16 cellular contexts compared by ENCODE assay signal in the genomic region with DNA sequence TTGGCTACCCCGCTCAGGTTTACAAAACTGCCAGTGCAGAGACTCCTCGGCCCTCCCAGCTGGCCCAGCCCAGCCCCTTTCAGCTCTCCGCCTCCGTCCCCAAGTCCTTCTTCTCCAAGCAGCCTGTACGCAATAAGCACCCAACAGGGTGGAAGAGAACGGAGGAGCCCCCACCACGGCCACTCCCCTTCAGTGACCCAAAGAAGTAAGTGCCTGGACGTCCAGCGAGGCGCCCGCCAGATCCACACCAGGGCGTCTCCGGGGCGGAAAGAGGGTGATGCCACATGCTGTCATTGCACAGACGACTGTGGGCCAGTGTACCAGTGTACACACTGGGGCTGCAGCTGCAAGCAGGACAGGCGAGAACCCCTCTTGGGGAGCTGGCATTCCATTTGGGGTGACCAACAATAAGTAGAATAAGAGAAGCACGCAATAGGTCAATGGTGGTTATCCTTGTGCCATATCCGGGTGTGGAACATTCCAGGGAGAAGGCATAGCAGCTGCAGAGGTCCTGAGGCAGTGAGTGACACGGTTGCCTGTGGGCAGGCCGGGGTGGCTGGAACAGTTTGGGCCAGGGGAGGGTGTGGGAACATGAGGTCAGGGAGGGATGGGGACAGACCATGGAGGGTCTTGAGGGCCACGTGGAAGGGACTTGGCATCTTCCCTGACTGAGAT. TPM values are rescaled to one million over a fixed set of nuclear protein-coding genes. Genes with fewer than 3 reads are reported as not detected.
DNase-seq lines count a peak whose midpoint lies in the region; ATAC-seq and TF ChIP-seq lines count a peak whose summit lies in the region.
"Had no signal": no experiment of that assay in that cellular context is flagged by ENCODE, and none has a peak within 500 bp of the region (broad histone marks: within the 10 kb centered on the region; RNA-seq: fewer than 3 reads in every experiment).

No MANE protein-coding gene starts in this region.

- H2AK5ac ChIP-seq in IMR-90 (ENCODE audit: low read depth, low read length): no peak overlapping the region

- H3K9me3 ChIP-seq in IMR-90 (ENCODE audit: control insufficient read depth, insufficient read depth, low read length) (no peaks in the 10 kb centered on the region), fibroblast of lung (ENCODE audit: control insufficient read depth, insufficient read depth, low read depth, low read length) (no peaks in the 10 kb centered on the region), uterus (peaks cover 0 to 12% of the 10 kb centered on the region in 2 donors), hepatocyte (ENCODE audit: low read depth) (peaks cover 8% of the 10 kb centered on the region)

- H3K4me1 ChIP-seq in IMR-90 (ENCODE audit: control insufficient read depth, insufficient read depth, low read length) (peaks cover 6% of the 10 kb centered on the region), fibroblast of lung (ENCODE audit: control insufficient read depth, extremely low read depth, insufficient read depth, low read length) (peaks cover 10% of the 10 kb centered on the region), uterus (peaks cover 0 to 3% of the 10 kb centered on the region in 2 donors), hepatocyte (ENCODE audit: insufficient read depth) (peaks cover 3% of the 10 kb centered on the region)

- no peak overlapping the region for H3K23ac ChIP-seq in IMR-90 (ENCODE audit: low read depth, low read length)

- H2BK120ac ChIP-seq in IMR-90 (ENCODE audit: low read depth, low read length): no peak overlapping the region

- H2AK9ac ChIP-seq in IMR-90 (replicated peaks; ENCODE audit: low read depth, low read length, poor library complexity): peak overlapping the region; percentile 15

- no peak overlapping the region for H2BK20ac ChIP-seq in IMR-90 (ENCODE audit: low read depth, low read length)

- no peak overlapping the region for H4K91ac ChIP-seq in IMR-90 (ENCODE audit: insufficient read depth, low read depth, low read length)

- CTCF ChIA-PET in IMR-90 (lab: Yijun Ruan, JAX): no interaction called here

- H4K20me1 ChIP-seq in IMR-90 (ENCODE audit: insufficient read depth, low read length): peaks cover 14% of the 10 kb centered on the region; the same call in 1 of the 2 replicates
- no peaks in the 10 kb centered on the region for H4K20me1 ChIP-seq in fibroblast of lung (ENCODE audit: control insufficient read depth, extremely low read depth, insufficient read depth, low read length)
- H4K20me1 ChIP-seq in hepatocyte (ENCODE audit: insufficient read depth, poor library complexity, severe bottlenecking): no peaks in the 10 kb centered on the region

- H3K9ac ChIP-seq in IMR-90 (ENCODE audit: low read depth, low read length) (no peak overlapping the region), fibroblast of lung (ENCODE audit: insufficient read depth, low read length) (no peak overlapping the region)

- no peak overlapping the region; a peak in 1 of 4 replicates for H4K8ac ChIP-seq in IMR-90 (ENCODE audit: low read depth in 2 of 2, low read length in 2 of 2)

- no peak overlapping the region for H3K56ac ChIP-seq in IMR-90 (ENCODE audit: extremely low read depth, insufficient read depth, low read length)

- H3K14ac ChIP-seq in IMR-90 (replicated peaks; ENCODE audit: low read depth, low read length): 0 out of 2 replicates have a peak overlapping the region, but pooled peaks have one; percentile 8

- peaks cover 20% of the 10 kb centered on the region for H3K9me3 Mint-ChIP-seq in nephron progenitor cell
- H3K9me3 Mint-ChIP-seq: activated naive CD4-positive, alpha-beta T cell treated with anti-CD3 and anti-CD28 coated beads, Interleukin-2, amount 50 U/mL, for 24 hours had no signal

- no peak overlapping the region for H3K4ac ChIP-seq in IMR-90 (ENCODE audit: low read depth, low read length)

- no peak overlapping the region for H2BK5ac ChIP-seq in IMR-90 (ENCODE audit: low read depth, low read length, poor library complexity, severe bottlenecking)

- H2AFZ ChIP-seq in IMR-90 (replicated peaks; ENCODE audit: low read length, poor library complexity) (peak overlapping the region; percentile 71), fibroblast of lung (ENCODE audit: low read length) (no peak overlapping the region), hepatocyte (no peak overlapping the region)

- H3K79me2 ChIP-seq in fibroblast of lung (ENCODE audit: control insufficient read depth, insufficient read depth, low read length): no peaks in the 10 kb centered on the region
- H3K79me2 ChIP-seq in hepatocyte: no peaks in the 10 kb centered on the region

- no peak overlapping the region for H4K5ac ChIP-seq in IMR-90 (ENCODE audit: low read depth, low read length)

- H2BK15ac ChIP-seq in IMR-90 (ENCODE audit: low read depth, low read length): no peak overlapping the region

- TF ChIP-seq CTCF in IMR-90 (conservative IDR thresholded peaks at IDR 0.05; ENCODE audit: low read depth, low read length): no peak
- no peak for TF ChIP-seq CTCF in fibroblast of lung (conservative IDR thresholded peaks at IDR 0.05 in 1 of 2, IDR thresholded peaks at IDR 0.05 in 1 of 2; ENCODE audit: low read depth in 1 of 2, low read length in 2 of 2)
- TF ChIP-seq CTCF in nephron progenitor cell (IDR thresholded peaks at IDR 0.05): no peak
- TF ChIP-seq CTCF in uterus (IDR thresholded peaks at IDR 0.05): no peak
- no peak for TF ChIP-seq CTCF in hepatocyte (IDR thresholded peaks at IDR 0.05; ENCODE audit: poor library complexity)

- H3K4me1 Mint-ChIP-seq in nephron progenitor cell: peaks cover 43% of the 10 kb centered on the region
- H3K4me1 Mint-ChIP-seq: activated CD4-positive, alpha-beta memory T cell treated with anti-CD3 and anti-CD28 coated beads, Interleukin-2, amount 10 ng/mL, durations not matched to agents 7 days and 5 days; activated naive CD4-positive, alpha-beta T cell treated with anti-CD3 and anti-CD28 coated beads, Interleukin-2, amount 50 U/mL, for 24 hours had no signal

- BruUV-seq in IMR-90 (replicated peaks; lab: Mats Ljungman, UMichigan): no TSS peak

- peaks cover 0 to 38% of the 10 kb centered on the region in 2 experiments; a peak in 3 of 4 replicates for H3K79me1 ChIP-seq in IMR-90 (ENCODE audit: low read depth in 1 of 2, low read length in 2 of 2)

- H3K4me2 ChIP-seq in IMR-90 (ENCODE audit: low read depth, low read length): peak overlapping the region; percentile 28; the same call in 1 of the 2 replicates
- H3K4me2 ChIP-seq in fibroblast of lung (ENCODE audit: extremely low read depth, insufficient read depth, low read length): peak overlapping the region; percentile 11
- H3K4me2 ChIP-seq in hepatocyte: no peak overlapping the region

- H3K27me3 Mint-ChIP-seq in nephron progenitor cell (ENCODE audit: low read depth, poor library complexity): peaks cover 2% of the 10 kb centered on the region
- H3K27me3 Mint-ChIP-seq: activated CD4-positive, alpha-beta memory T cell treated with anti-CD3 and anti-CD28 coated beads, Interleukin-2, amount 10 ng/mL, durations not matched to agents 7 days and 5 days; activated naive CD4-positive, alpha-beta T cell treated with anti-CD3 and anti-CD28 coated beads, Interleukin-2, amount 50 U/mL, for 24 hours had no signal

- H3K27ac Mint-ChIP-seq in nephron progenitor cell: peak overlapping the region; percentile 46
- H3K27ac Mint-ChIP-seq: activated CD4-positive, alpha-beta memory T cell treated with anti-CD3 and anti-CD28 coated beads, Interleukin-2, amount 10 ng/mL, durations not matched to agents 7 days and 5 days; activated naive CD4-positive, alpha-beta T cell treated with anti-CD3 and anti-CD28 coated beads, Interleukin-2, amount 50 U/mL, for 24 hours had no signal

- in situ Hi-C loops in IMR-90 (cut with MboI; ENCODE audit: low sequenced_read_pairs): no loop called here

- H3K4me3 Mint-ChIP-seq in nephron progenitor cell: peak overlapping the region; percentile 75
- H3K4me3 Mint-ChIP-seq: activated CD4-positive, alpha-beta memory T cell treated with anti-CD3 and anti-CD28 coated beads, Interleukin-2, amount 10 ng/mL, durations not matched to agents 7 days and 5 days; activated naive CD4-positive, alpha-beta T cell treated with anti-CD3 and anti-CD28 coated beads, Interleukin-2, amount 50 U/mL, for 24 hours; activated T-cell treated with anti-CD3 and anti-CD28 coated beads, Interleukin-2, amount 50 U/mL, for 4 hours had no signal

- H3K27me3 ChIP-seq in IMR-90 (ENCODE audit: control insufficient read depth, insufficient read depth, low read length): no peaks in the 10 kb centered on the region
- no peaks in the 10 kb centered on the region for H3K27me3 ChIP-seq in fibroblast of lung (ENCODE audit: control insufficient read depth, insufficient read depth, low read length)
- H3K27me3 ChIP-seq in uterus: no peaks in the 10 kb centered on the region
- H3K27me3 ChIP-seq in hepatocyte: no peaks in the 10 kb centered on the region

- H3K36me3 Mint-ChIP-seq in nephron progenitor cell (ENCODE audit: low read depth): peaks cover 44% of the 10 kb centered on the region

- H3K36me3 ChIP-seq in IMR-90 (ENCODE audit: control insufficient read depth, insufficient read depth, low read length) (peaks cover 7% of the 10 kb centered on the region; the same call in 1 of the 2 replicates), fibroblast of lung (ENCODE audit: control insufficient read depth, insufficient read depth, low read length) (no peaks in the 10 kb centered on the region), uterus (no peaks in the 10 kb centered on the region), hepatocyte (replicated peaks; ENCODE audit: insufficient read depth, low read depth) (peaks cover 4% of the 10 kb centered on the region)

- POLR2A ChIA-PET in IMR-90 (lab: Charles Lee; ENCODE audit: unreplicated experiment): no interaction called here

- no peak overlapping the region for H3K18ac ChIP-seq in IMR-90 (ENCODE audit: low read depth, low read length)

- 79% methylated on average over 15 of the region's 21 CpGs; no CpG with 5 or more reads in 1 of the 2 experiments for WGBS in IMR-90 (ENCODE audit: extremely low coverage in 2 of 2, insufficient read length in 1 of 2), 2 experiments
- WGBS in hepatocyte (ENCODE audit: low lambda C conversion rate, missing lambda C conversion rate): 86% methylated on average over 19 of the region's 21 CpGs

- no peak for TF ChIP-seq RAD21 in IMR-90 (IDR thresholded peaks at IDR 0.05; ENCODE audit: low read length)

- TF ChIP-seq POLR2A in IMR-90 (IDR thresholded peaks at IDR 0.05; ENCODE audit: low read depth, low read length) (no peak), uterus (IDR thresholded peaks at IDR 0.05) (no peak)

- intact Hi-C loops in IMR-90 (cut with micrococcal nuclease): no loop called here
- intact Hi-C loops in uterus (cut with DNase I; ENCODE audit: low total_unique reads): no loop called here

- H3K27ac ChIP-seq in IMR-90 (ENCODE audit: insufficient read depth, low read length): no peak overlapping the region
- no peak overlapping the region for H3K27ac ChIP-seq in fibroblast of lung (ENCODE audit: insufficient read depth, low read length)
- peak overlapping the region; percentile 6 to 58 for H3K27ac ChIP-seq in uterus
- H3K27ac ChIP-seq in hepatocyte: no peak overlapping the region
- H3K27ac ChIP-seq: thoracic aorta had no signal

- peaks cover 14% of the 10 kb centered on the region for H3K9me1 ChIP-seq in IMR-90 (ENCODE audit: insufficient read depth, low read length)

- no peak for DNase-seq in IMR-90
- no peak for DNase-seq in fibroblast of lung (ENCODE audit: low read depth in 2 of 2)
- DNase-seq in nephron progenitor cell: no peak
- no peak for DNase-seq in uterus
- no peak for DNase-seq in hepatocyte (ENCODE audit: low spot score)
- DNase-seq: activated CD4-positive, alpha-beta memory T cell treated with anti-CD3 and anti-CD28 coated beads, Interleukin-2, amount 10 ng/mL, durations not matched to agents 7 days and 5 days; activated T-cell treated with anti-CD3 and anti-CD28 coated beads, Interleukin-2, amount 50 U/mL, for 4 hours; DND-41; midbrain; NCI-H187 treated with DMSO at 0.1 percent for 48 hours; NCI-H226; stimulated activated CD4-positive, alpha-beta T cell treated with anti-CD3 and anti-CD28 coated beads, Interleukin-15, amount 100 ng/mL, for 24 hours had no signal

- peak; percentile 19 for ATAC-seq in IMR-90 (ENCODE audit: low read depth)
- no peak for ATAC-seq in HG02642 (IDR thresholded peaks at IDR 0.05; ENCODE audit: poor library complexity, unreplicated experiment)
- no peak for ATAC-seq in GM21447 (IDR thresholded peaks at IDR 0.05; ENCODE audit: unreplicated experiment)
- ATAC-seq: activated T-cell treated with anti-CD3 and anti-CD28 coated beads, Interleukin-2, amount 50 U/mL, for 4 hours had no signal

- H3K9me2 ChIP-seq in hepatocyte (replicated peaks; ENCODE audit: insufficient read depth): no peaks in the 10 kb centered on the region

- H3K4me3 ChIP-seq in IMR-90 (ENCODE audit: insufficient read depth, low read depth, low read length) (no peak overlapping the region), fibroblast of lung (replicated peaks in 1 of 4; ENCODE audit: control extremely low read depth in 1 of 4, insufficient read depth in 1 of 4, low read depth in 3 of 4, low read length in 4 of 4) (peak overlapping the region in 1 of 4 experiments; percentile 54), uterus (no peak overlapping the region), hepatocyte (no peak overlapping the region)

- dilution Hi-C loops in IMR-90 (cut with HindIII; ENCODE audit: low sequenced_read_pairs, unreplicated experiment): no loop called here

RNA-seq across cellular contexts. Expression of a gene that starts 41.3 kb away (rescaled TPM):
- total RNA-seq in IMR-90 (2012; rRNA removed) (3.2 and 4.2 TPM in 2 replicates), fibroblast of lung (0.50 and 0.51 TPM in 2 replicates), uterus (1 to 10 TPM in 1 of 4 donors, under 1 TPM in 1, not detected in 2; 0.85 to 4.2 TPM), hepatocyte (1.2 and 2.1 TPM in 2 replicates)
- polyA plus RNA-seq in IMR-90 (2012; rRNA removed) (5.5 and 6.3 TPM in 2 replicates), fibroblast of lung (1.6 and 5.2 TPM in 2 replicates), hepatocyte (2.0 and 2.7 TPM in 2 replicates)
- polyA plus RNA-seq in IMR-90 (2012; cell fraction: cytosol; rRNA removed): 3.5 and 3.9 TPM in 2 replicates
- polyA plus RNA-seq in IMR-90 (2012; cell fraction: nucleus; rRNA removed; ENCODE audit: low replicate concordance): 9.4 and 15.8 TPM in 2 replicates
- 1.6 and 5.0 TPM in 2 replicates for polyA plus RNA-seq in fibroblast of lung (2012)
- polyA minus RNA-seq in fibroblast of lung (ENCODE audit: low replicate concordance): 3.0 and 9.4 TPM in 2 replicates

Comparison
In these comparisons a context has a peak if more than half of its experiments do, and no peak if none do; other contexts are left out.
1. H3K27ac ChIP-seq: peak in uterus (2 of 2); none in IMR-90 (single experiment), fibroblast of lung (single experiment) and hepatocyte (single experiment).